In the genomic region with DNA sequence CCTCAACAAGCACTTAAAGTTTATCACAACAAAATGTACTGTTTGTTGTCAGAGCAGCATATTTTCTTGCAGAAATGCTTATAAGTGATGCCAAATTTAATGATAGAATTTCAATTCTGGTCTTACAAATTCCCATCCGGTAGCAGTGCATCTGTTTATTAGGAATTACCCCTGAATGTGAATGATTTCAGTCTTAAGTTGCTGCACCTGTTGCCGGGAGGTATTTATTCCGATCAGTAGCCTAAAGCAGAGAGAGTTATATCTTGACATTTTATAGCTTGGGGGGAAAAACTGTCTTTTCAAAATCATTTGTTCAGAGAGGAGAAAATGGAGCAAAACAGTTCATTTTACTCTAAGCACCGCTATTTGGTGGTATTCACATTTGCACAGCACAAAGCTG, we compare ENCODE assay signal across 23 cellular contexts.
"Had no signal": no experiment of that assay in that cellular context is flagged by ENCODE, and none has a peak within 500 bp of the region (broad histone marks: within the 10 kb centered on the region; RNA-seq: fewer than 3 reads in every experiment).

No MANE protein-coding gene starts in this region.

- H3K4me1 Mint-ChIP-seq: naive B cell had no signal

- H3K4me1 ChIP-seq: colonic mucosa, esophagus squamous epithelium, left lung, lower lobe of right lung had no signal

- H3K27me3 Mint-ChIP-seq: dendritic cell treated with granulocyte-macrophage colony-stimulating factor and Interleukin-4, amounts not matched to agents 40 ng/mL and 50 ng/mL, for 4 days; effector memory CD8-positive, alpha-beta T cell; naive B cell had no signal

- H2AFZ ChIP-seq: hepatocyte had no signal

- H3K36me3 Mint-ChIP-seq: naive B cell had no signal

- DNase-seq: colonic mucosa; cortex of kidney; effector CD8-positive, alpha-beta T cell; effector memory CD8-positive, alpha-beta T cell; endodermal cell; erythroblast; esophagus squamous epithelium; foreskin fibroblast; foreskin melanocyte; gastrocnemius medialis; heart left ventricle; hypothalamus; left cardiac atrium; left lung; left ventricle myocardium superior; lower lobe of right lung; mesenchymal stem cell; mucosa of descending colon; naive B cell had no signal

- H3K4me3 ChIP-seq: colonic mucosa, esophagus squamous epithelium, gastrocnemius medialis, heart left ventricle, hepatocyte, left lung, lower lobe of right lung, mucosa of descending colon had no signal

- H3K27ac ChIP-seq: colonic mucosa, epithelial cell of prostate, esophagus squamous epithelium, gastrocnemius medialis, heart left ventricle, hepatocyte, left lung, lower lobe of right lung had no signal

- H3K9me3 Mint-ChIP-seq: endodermal cell, mesothelial cell of epicardium, naive B cell had no signal

- H3K27ac Mint-ChIP-seq: dendritic cell treated with granulocyte-macrophage colony-stimulating factor and Interleukin-4, amounts not matched to agents 40 ng/mL and 50 ng/mL, for 4 days; effector memory CD8-positive, alpha-beta T cell; endodermal cell; mesothelial cell of epicardium; naive B cell had no signal

- H3K27me3 ChIP-seq: colonic mucosa, esophagus squamous epithelium, gastrocnemius medialis, heart left ventricle, hepatocyte, left lung had no signal

- H3K36me3 ChIP-seq: colonic mucosa, esophagus squamous epithelium, gastrocnemius medialis, heart left ventricle, left lung, lower lobe of right lung had no signal

- H3K4me3 Mint-ChIP-seq: dendritic cell treated with granulocyte-macrophage colony-stimulating factor and Interleukin-4, amounts not matched to agents 40 ng/mL and 50 ng/mL, for 4 days; effector memory CD8-positive, alpha-beta T cell; endodermal cell; mesothelial cell of epicardium; naive B cell had no signal

- H3K4me2 ChIP-seq: hepatocyte had no signal

- H3K9me3 ChIP-seq: colonic mucosa, esophagus squamous epithelium, gastrocnemius medialis, heart left ventricle, left lung, lower lobe of right lung, mucosa of descending colon had no signal
